Comparison of ENCODE assay signal across 16 cellular contexts in genomic region chr2:15038373-15039364, GRCh38.
DNase-seq lines count a peak whose midpoint lies in the region; ATAC-seq and TF ChIP-seq lines count a peak whose summit lies in the region.
"Had no signal": no experiment of that assay in that cellular context is flagged by ENCODE, and none has a peak within 500 bp of the region (broad histone marks: within the 10 kb centered on the region; RNA-seq: fewer than 3 reads in every experiment).

No MANE protein-coding gene starts in this region.

- no peak overlapping the region for H3K4me3 Mint-ChIP-seq in activated naive CD8-positive, alpha-beta T cell treated with anti-CD3 and anti-CD28 coated beads for 36 hours
- H3K4me3 Mint-ChIP-seq in stimulated activated naive CD8-positive, alpha-beta T cell treated with anti-CD3 and anti-CD28 coated beads, Interleukin-15, amount 100 ng/mL, for 72 hours = no peak overlapping the region
- H3K4me3 Mint-ChIP-seq in T-cell (no peak overlapping the region), GM23338 (no peak overlapping the region)
- H3K4me3 Mint-ChIP-seq: B cell, T-helper 17 cell had no signal

- no peaks in the 10 kb centered on the region for H3K27me3 ChIP-seq in GM23338 (ENCODE audit: insufficient read depth)
- H3K27me3 ChIP-seq: transverse colon had no signal

- H3K4me3 ChIP-seq in GM23338 = no peak overlapping the region
- H3K4me3 ChIP-seq: transverse colon had no signal

- no peak overlapping the region for H2AFZ ChIP-seq in GM23338

- no peaks in the 10 kb centered on the region for H3K36me3 ChIP-seq in GM23338 (ENCODE audit: insufficient read depth)
- H3K36me3 ChIP-seq: transverse colon had no signal

- no peaks in the 10 kb centered on the region for H3K79me2 ChIP-seq in GM23338 (replicated peaks; ENCODE audit: insufficient read depth)

- peaks cover 7% of the 10 kb centered on the region for H3K4me1 Mint-ChIP-seq in activated naive CD8-positive, alpha-beta T cell treated with anti-CD3 and anti-CD28 coated beads for 36 hours
- peaks cover 10% of the 10 kb centered on the region for H3K4me1 Mint-ChIP-seq in stimulated activated naive CD8-positive, alpha-beta T cell treated with anti-CD3 and anti-CD28 coated beads, Interleukin-15, amount 100 ng/mL, for 72 hours
- H3K4me1 Mint-ChIP-seq in T-cell (no peaks in the 10 kb centered on the region), GM23338 (peaks cover 17% of the 10 kb centered on the region)
- H3K4me1 Mint-ChIP-seq: B cell, T-helper 17 cell had no signal

- peak; percentile 53 for ATAC-seq in stimulated activated naive CD8-positive, alpha-beta T cell treated with anti-CD3 and anti-CD28 coated beads, Interleukin-15, amount 100 ng/mL, for 72 hours
- no peak for ATAC-seq in T-cell (replicated peaks in 1 of 4)
- no peak for ATAC-seq in GM23338
- ATAC-seq: left lobe of liver, T-helper 17 cell had no signal

- H3K36me3 Mint-ChIP-seq in activated naive CD8-positive, alpha-beta T cell treated with anti-CD3 and anti-CD28 coated beads for 36 hours = no peaks in the 10 kb centered on the region
- H3K36me3 Mint-ChIP-seq in T-cell (no peaks in the 10 kb centered on the region), GM23338 (ENCODE audit: low read depth) (peaks cover 6% of the 10 kb centered on the region; the same call in 1 of the 3 replicates)

- TF ChIP-seq CTCF in GM23338 (conservative IDR thresholded peaks at IDR 0.05; ENCODE audit: low read depth in 2 of 2) = no peak

- H3K9me3 Mint-ChIP-seq in activated naive CD8-positive, alpha-beta T cell treated with anti-CD3 and anti-CD28 coated beads for 36 hours = peaks cover 4% of the 10 kb centered on the region
- H3K9me3 Mint-ChIP-seq in stimulated activated naive CD8-positive, alpha-beta T cell treated with anti-CD3 and anti-CD28 coated beads, Interleukin-15, amount 100 ng/mL, for 72 hours = no peaks in the 10 kb centered on the region
- H3K9me3 Mint-ChIP-seq in T-cell (no peaks in the 10 kb centered on the region), GM23338 (peaks cover 4% of the 10 kb centered on the region; the same call in 2 of the 3 replicates)

- H3K27ac ChIP-seq in GM23338 (ENCODE audit: low read depth) = no peak overlapping the region
- H3K27ac ChIP-seq: RWPE1, transverse colon had no signal

- H3K4me2 ChIP-seq in GM23338 = no peak overlapping the region

- H4K20me1 ChIP-seq in GM23338 (replicated peaks; ENCODE audit: insufficient read depth) = no peaks in the 10 kb centered on the region

- CTCF ChIA-PET in T-cell (lab: Charles Lee) = interaction anchor here in 1 of 2 donors (0.7 kb wide), 1 partner anchor 11 kb away, joined by 5 read pairs; no protein-coding TSS in a partner anchor

- peaks cover 3% of the 10 kb centered on the region for H3K27me3 Mint-ChIP-seq in activated naive CD8-positive, alpha-beta T cell treated with anti-CD3 and anti-CD28 coated beads for 36 hours
- peaks cover 21% of the 10 kb centered on the region for H3K27me3 Mint-ChIP-seq in stimulated activated naive CD8-positive, alpha-beta T cell treated with anti-CD3 and anti-CD28 coated beads, Interleukin-15, amount 100 ng/mL, for 72 hours
- peaks cover 10 to 11% of the 10 kb centered on the region in 2 donors for H3K27me3 Mint-ChIP-seq in T-cell
- H3K27me3 Mint-ChIP-seq in GM23338 (ENCODE audit: insufficient read depth, low read depth, poor library complexity) = peaks cover 14% of the 10 kb centered on the region

- H3K4me1 ChIP-seq in GM23338 (ENCODE audit: insufficient read depth) = peaks cover 16% of the 10 kb centered on the region

- no peaks in the 10 kb centered on the region for H3F3A ChIP-seq in GM23338 (replicated peaks; ENCODE audit: low read depth)

- H3K27ac Mint-ChIP-seq in activated naive CD8-positive, alpha-beta T cell treated with anti-CD3 and anti-CD28 coated beads for 36 hours = no peak overlapping the region
- no peak overlapping the region for H3K27ac Mint-ChIP-seq in stimulated activated naive CD8-positive, alpha-beta T cell treated with anti-CD3 and anti-CD28 coated beads, Interleukin-15, amount 100 ng/mL, for 72 hours
- H3K27ac Mint-ChIP-seq in T-cell = peak overlapping the region in 1 of 2 donors; percentile 29
- H3K27ac Mint-ChIP-seq in GM23338 = no peak overlapping the region
- H3K27ac Mint-ChIP-seq: B cell, T-helper 17 cell had no signal

- peak; percentile 40 for DNase-seq in stimulated activated CD4-positive, alpha-beta T cell treated with anti-CD3 and anti-CD28 coated beads, Interleukin-15, amount 100 ng/mL, for 24 hours
- DNase-seq in stimulated activated CD4-positive, alpha-beta T cell treated with anti-CD3 and anti-CD28 coated beads, Interleukin-4, amount 100 ng/mL, for 4 hours = no peak
- DNase-seq in NCI-H69 (lab: John Stamatoyannopoulos, UW) = peak; percentile 78
- DNase-seq in activated naive CD8-positive, alpha-beta T cell treated with anti-CD3 and anti-CD28 coated beads for 36 hours = peak; percentile 7
- DNase-seq in stimulated activated naive CD8-positive, alpha-beta T cell treated with anti-CD3 and anti-CD28 coated beads, Interleukin-15, amount 100 ng/mL, for 72 hours = no peak
- no peak for DNase-seq in T-cell
- no peak for DNase-seq in GM23338 (ENCODE audit: low spot score)
- DNase-seq: DMS79, HCEC 1CT, NCI-H2029, NCI-H526 treated with DMSO at 0.1 percent for 48 hours, T-helper 17 cell, transverse colon had no signal

- H3K9me2 ChIP-seq in GM23338 (ENCODE audit: insufficient read depth) = 0 out of 2 replicates have a peak, but pooled peaks cover 6% of the 10 kb centered on the region

- POLR2A ChIA-PET in T-cell (lab: Charles Lee) = no interaction called here

TF ChIP-seq in GM23338, 12 proteins besides CTCF, POLR2A, EP300 and RAD21:
- TF ChIP-seq STAT1 (IDR thresholded peaks at IDR 0.05; ENCODE audit: unreplicated experiment) = no peak
- TF ChIP-seq, protein P1, sequence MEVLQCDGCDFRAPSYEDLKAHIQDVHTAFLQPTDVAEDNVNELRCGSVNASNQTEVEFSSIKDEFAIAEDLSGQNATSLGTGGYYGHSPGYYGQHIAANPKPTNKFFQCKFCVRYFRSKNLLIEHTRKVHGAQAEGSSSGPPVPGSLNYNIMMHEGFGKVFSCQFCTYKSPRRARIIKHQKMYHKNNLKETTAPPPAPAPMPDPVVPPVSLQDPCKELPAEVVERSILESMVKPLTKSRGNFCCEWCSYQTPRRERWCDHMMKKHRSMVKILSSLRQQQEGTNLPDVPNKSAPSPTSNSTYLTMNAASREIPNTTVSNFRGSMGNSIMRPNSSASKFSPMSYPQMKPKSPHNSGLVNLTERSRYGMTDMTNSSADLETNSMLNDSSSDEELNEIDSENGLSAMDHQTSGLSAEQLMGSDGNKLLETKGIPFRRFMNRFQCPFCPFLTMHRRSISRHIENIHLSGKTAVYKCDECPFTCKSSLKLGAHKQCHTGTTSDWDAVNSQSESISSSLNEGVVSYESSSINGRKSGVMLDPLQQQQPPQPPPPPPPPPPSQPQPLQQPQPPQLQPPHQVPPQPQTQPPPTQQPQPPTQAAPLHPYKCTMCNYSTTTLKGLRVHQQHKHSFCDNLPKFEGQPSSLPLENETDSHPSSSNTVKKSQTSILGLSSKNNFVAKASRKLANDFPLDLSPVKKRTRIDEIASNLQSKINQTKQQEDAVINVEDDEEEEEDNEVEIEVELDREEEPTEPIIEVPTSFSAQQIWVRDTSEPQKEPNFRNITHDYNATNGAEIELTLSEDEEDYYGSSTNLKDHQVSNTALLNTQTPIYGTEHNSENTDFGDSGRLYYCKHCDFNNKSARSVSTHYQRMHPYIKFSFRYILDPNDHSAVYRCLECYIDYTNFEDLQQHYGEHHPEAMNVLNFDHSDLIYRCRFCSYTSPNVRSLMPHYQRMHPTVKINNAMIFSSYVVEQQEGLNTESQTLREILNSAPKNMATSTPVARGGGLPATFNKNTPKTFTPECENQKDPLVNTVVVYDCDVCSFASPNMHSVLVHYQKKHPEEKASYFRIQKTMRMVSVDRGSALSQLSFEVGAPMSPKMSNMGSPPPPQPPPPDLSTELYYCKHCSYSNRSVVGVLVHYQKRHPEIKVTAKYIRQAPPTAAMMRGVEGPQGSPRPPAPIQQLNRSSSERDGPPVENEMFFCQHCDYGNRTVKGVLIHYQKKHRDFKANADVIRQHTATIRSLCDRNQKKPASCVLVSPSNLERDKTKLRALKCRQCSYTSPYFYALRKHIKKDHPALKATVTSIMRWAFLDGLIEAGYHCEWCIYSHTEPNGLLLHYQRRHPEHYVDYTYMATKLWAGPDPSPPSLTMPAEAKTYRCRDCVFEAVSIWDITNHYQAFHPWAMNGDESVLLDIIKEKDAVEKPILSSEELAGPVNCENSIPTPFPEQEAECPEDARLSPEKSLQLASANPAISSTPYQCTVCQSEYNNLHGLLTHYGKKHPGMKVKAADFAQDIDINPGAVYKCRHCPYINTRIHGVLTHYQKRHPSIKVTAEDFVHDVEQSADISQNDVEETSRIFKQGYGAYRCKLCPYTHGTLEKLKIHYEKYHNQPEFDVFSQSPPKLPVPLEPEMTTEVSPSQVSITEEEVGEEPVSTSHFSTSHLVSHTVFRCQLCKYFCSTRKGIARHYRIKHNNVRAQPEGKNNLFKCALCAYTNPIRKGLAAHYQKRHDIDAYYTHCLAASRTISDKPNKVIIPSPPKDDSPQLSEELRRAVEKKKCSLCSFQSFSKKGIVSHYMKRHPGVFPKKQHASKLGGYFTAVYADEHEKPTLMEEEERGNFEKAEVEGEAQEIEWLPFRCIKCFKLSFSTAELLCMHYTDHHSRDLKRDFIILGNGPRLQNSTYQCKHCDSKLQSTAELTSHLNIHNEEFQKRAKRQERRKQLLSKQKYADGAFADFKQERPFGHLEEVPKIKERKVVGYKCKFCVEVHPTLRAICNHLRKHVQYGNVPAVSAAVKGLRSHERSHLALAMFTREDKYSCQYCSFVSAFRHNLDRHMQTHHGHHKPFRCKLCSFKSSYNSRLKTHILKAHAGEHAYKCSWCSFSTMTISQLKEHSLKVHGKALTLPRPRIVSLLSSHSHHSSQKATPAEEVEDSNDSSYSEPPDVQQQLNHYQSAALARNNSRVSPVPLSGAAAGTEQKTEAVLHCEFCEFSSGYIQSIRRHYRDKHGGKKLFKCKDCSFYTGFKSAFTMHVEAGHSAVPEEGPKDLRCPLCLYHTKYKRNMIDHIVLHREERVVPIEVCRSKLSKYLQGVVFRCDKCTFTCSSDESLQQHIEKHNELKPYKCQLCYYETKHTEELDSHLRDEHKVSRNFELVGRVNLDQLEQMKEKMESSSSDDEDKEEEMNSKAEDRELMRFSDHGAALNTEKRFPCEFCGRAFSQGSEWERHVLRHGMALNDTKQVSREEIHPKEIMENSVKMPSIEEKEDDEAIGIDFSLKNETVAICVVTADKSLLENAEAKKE (CRISPR knock-in tag; IDR thresholded peaks at IDR 0.05) = no peak
- TF ChIP-seq, protein P2, sequence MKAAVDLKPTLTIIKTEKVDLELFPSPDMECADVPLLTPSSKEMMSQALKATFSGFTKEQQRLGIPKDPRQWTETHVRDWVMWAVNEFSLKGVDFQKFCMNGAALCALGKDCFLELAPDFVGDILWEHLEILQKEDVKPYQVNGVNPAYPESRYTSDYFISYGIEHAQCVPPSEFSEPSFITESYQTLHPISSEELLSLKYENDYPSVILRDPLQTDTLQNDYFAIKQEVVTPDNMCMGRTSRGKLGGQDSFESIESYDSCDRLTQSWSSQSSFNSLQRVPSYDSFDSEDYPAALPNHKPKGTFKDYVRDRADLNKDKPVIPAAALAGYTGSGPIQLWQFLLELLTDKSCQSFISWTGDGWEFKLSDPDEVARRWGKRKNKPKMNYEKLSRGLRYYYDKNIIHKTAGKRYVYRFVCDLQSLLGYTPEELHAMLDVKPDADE (IDR thresholded peaks at IDR 0.05) = no peak

Comparison
In these comparisons a context has a peak if more than half of its experiments do, and no peak if none do; other contexts are left out.
1. DNase-seq: peak in stimulated activated CD4-positive, alpha-beta T cell treated with anti-CD3 and anti-CD28 coated beads, Interleukin-15, amount 100 ng/mL, for 24 hours (single experiment), NCI-H69 (single experiment) and activated naive CD8-positive, alpha-beta T cell treated with anti-CD3 and anti-CD28 coated beads for 36 hours (single experiment); none in stimulated activated CD4-positive, alpha-beta T cell treated with anti-CD3 and anti-CD28 coated beads, Interleukin-4, amount 100 ng/mL, for 4 hours (0 of 2), stimulated activated naive CD8-positive, alpha-beta T cell treated with anti-CD3 and anti-CD28 coated beads, Interleukin-15, amount 100 ng/mL, for 72 hours (0 of 2), T-cell (0 of 34) and GM23338 (single experiment).